ENCODE assay signal across 29 cellular contexts in the genomic region with DNA sequence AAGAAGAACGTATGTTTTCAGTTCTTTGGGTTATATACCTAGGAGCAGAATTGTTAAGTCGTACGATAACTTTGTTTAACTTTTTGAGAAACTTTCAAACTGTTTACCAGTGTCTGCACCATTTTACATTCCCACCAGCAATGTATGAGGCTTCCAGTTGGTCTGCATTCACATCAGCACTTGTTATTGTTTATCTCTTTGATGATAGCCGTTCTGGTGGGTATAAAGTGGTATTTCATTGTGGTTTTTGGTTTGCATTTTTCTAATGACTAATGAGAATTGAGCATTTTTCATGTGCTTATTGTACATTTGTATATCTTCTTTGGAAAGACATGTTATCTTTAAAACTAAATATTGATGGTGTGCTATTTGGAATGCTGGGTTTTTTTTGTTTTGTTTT. TPM values are rescaled to one million over a fixed set of nuclear protein-coding genes. Genes with fewer than 3 reads are reported as not detected.
DNase-seq lines count a peak whose midpoint lies in the region; ATAC-seq, FAIRE-seq and TF ChIP-seq lines count a peak whose summit lies in the region.
"Had no signal": no experiment of that assay in that cellular context is flagged by ENCODE, and none has a peak within 500 bp of the region (broad histone marks: within the 10 kb centered on the region; RNA-seq: fewer than 3 reads in every experiment).

No MANE protein-coding gene starts in this region.

- H3K27ac ChIP-seq in IMR-90 (ENCODE audit: insufficient read depth, low read length), result no peak overlapping the region
- no peak overlapping the region for H3K27ac ChIP-seq in astrocyte (ENCODE audit: low read depth, low read length)
- H3K27ac ChIP-seq: A549, adrenal gland, BLaER1, left ventricle myocardium inferior, parathyroid adenoma, thoracic aorta had no signal

- peaks cover 15% of the 10 kb centered on the region; the same call in 1 of the 2 replicates for H3K9me1 ChIP-seq in IMR-90 (ENCODE audit: insufficient read depth, low read length)

- POLR2A ChIA-PET in IMR-90 (lab: Charles Lee; ENCODE audit: unreplicated experiment), result no interaction called here
- POLR2A ChIA-PET in WTC11 (lab: Charles Lee), result no interaction called here

- no peak overlapping the region for H3K4me3 ChIP-seq in IMR-90 (ENCODE audit: insufficient read depth, low read depth, low read length)
- H3K4me3 ChIP-seq in astrocyte (ENCODE audit: insufficient read depth, low read depth, low read length), result no peak overlapping the region
- H3K4me3 ChIP-seq: A549, adrenal gland, BLaER1, left ventricle myocardium inferior, thoracic aorta had no signal

- H4K20me1 ChIP-seq in IMR-90 (ENCODE audit: insufficient read depth, low read length) (peaks cover 51% of the 10 kb centered on the region), astrocyte (ENCODE audit: insufficient read depth, low read length) (peaks cover 63% of the 10 kb centered on the region)

- H3K36me3 Mint-ChIP-seq in astrocyte (ENCODE audit: low read depth, unreplicated experiment) (peaks cover 6% of the 10 kb centered on the region), chondrocyte (ENCODE audit: low read depth) (peaks cover 8% of the 10 kb centered on the region), WTC11 (peaks cover 30% of the 10 kb centered on the region)

- H3K4me2 ChIP-seq in IMR-90 (ENCODE audit: low read depth, low read length) (peak overlapping the region; percentile 37; the same call in 1 of the 2 replicates), astrocyte (ENCODE audit: low read length) (no peak overlapping the region)
- H3K4me2 ChIP-seq: A549, BLaER1, SK-N-SH had no signal

- H4K8ac ChIP-seq in IMR-90 (ENCODE audit: low read depth in 2 of 2, low read length in 2 of 2), result no peak overlapping the region

- no peak overlapping the region for H3K56ac ChIP-seq in IMR-90 (ENCODE audit: extremely low read depth, insufficient read depth, low read length)

- H4K91ac ChIP-seq in IMR-90 (ENCODE audit: insufficient read depth, low read depth, low read length), result no peak overlapping the region

- H2BK5ac ChIP-seq in IMR-90 (ENCODE audit: low read depth, low read length, poor library complexity, severe bottlenecking), result peak overlapping the region; percentile 37

- no peaks in the 10 kb centered on the region for H3K9me3 Mint-ChIP-seq in astrocyte (ENCODE audit: unreplicated experiment)
- no peaks in the 10 kb centered on the region for H3K9me3 Mint-ChIP-seq in chondrocyte (ENCODE audit: low read depth)
- H3K9me3 Mint-ChIP-seq in WTC11, result no peaks in the 10 kb centered on the region
- H3K9me3 Mint-ChIP-seq: neural crest cell; T-helper 1 cell treated with Interleukin-12 subunit alpha and Interleukin-12 subunit beta and Interleukin-4 antibody, amounts not matched to agents 30 μg/mL and 1 μg/mL, for 36 hours had no signal

- no peak overlapping the region for H3K23ac ChIP-seq in IMR-90 (ENCODE audit: low read depth, low read length)

- H2BK20ac ChIP-seq in IMR-90 (ENCODE audit: low read depth, low read length), result no peak overlapping the region

- peaks cover 53% of the 10 kb centered on the region for H3K79me2 ChIP-seq in astrocyte (ENCODE audit: insufficient read depth, low read length)

- DNase-seq in AG08396 (ENCODE audit: low spot score), result peak; percentile 13
- DNase-seq in IMR-90, result peak; percentile 77
- peak; percentile 63 for DNase-seq in astrocyte (ENCODE audit: low read depth)
- peak; percentile 47 for DNase-seq in foreskin melanocyte
- DNase-seq in chondrocyte (ENCODE audit: low spot score), result no peak
- no peak for DNase-seq in WTC11 (ENCODE audit: low spot score)
- DNase-seq: activated CD4-positive, alpha-beta T cell treated with anti-CD3 and anti-CD28 coated beads, Interleukin-2, amount 50 U/mL, for 4 hours; activated CD8-positive, alpha-beta memory T cell treated with anti-CD3 and anti-CD28 coated beads, Interleukin-2, amount 10 ng/mL, durations not matched to agents 7 days and 5 days; activated naive CD4-positive, alpha-beta T cell; adrenal gland; DMS153; left ventricle myocardium inferior; NCI-H1436 treated with DMSO at 0.1 percent for 48 hours; NCI-H446; SK-N-SH; small intestine; stimulated activated CD4-positive, alpha-beta T cell treated with anti-CD3 and anti-CD28 coated beads, Interleukin-1b, Interleukin-23, amount 100 ng/mL, for 48 hours; stimulated activated naive CD8-positive, alpha-beta T cell treated with anti-CD3 and anti-CD28 coated beads, Interleukin-15, Interleukin-2, amounts not matched to agents 100 U/mL and 50 U/mL, for 24 hours had no signal

- no peaks in the 10 kb centered on the region for H3K9me3 ChIP-seq in IMR-90 (ENCODE audit: control insufficient read depth, insufficient read depth, low read length)
- H3K9me3 ChIP-seq in astrocyte (ENCODE audit: insufficient read depth, low read depth, low read length), result no peaks in the 10 kb centered on the region
- H3K9me3 ChIP-seq: A549, adrenal gland, BLaER1, left ventricle myocardium inferior, SK-N-SH, thoracic aorta had no signal

- H3K79me1 ChIP-seq in IMR-90 (ENCODE audit: low read depth in 1 of 2, low read length in 2 of 2), result peaks cover 25 to 71% of the 10 kb centered on the region in 2 experiments

- WGBS in IMR-90 (ENCODE audit: extremely low coverage in 2 of 2, insufficient read length in 1 of 2), 2 experiments, result no CpG with 5 or more reads among the region's 4 CpGs

- H3K27me3 ChIP-seq in IMR-90 (ENCODE audit: control insufficient read depth, insufficient read depth, low read length), result no peaks in the 10 kb centered on the region
- no peaks in the 10 kb centered on the region for H3K27me3 ChIP-seq in astrocyte (ENCODE audit: insufficient read depth, low read length)
- H3K27me3 ChIP-seq: adrenal gland, BLaER1 had no signal

- no peak overlapping the region for H2BK120ac ChIP-seq in IMR-90 (ENCODE audit: low read depth, low read length)

- FAIRE-seq in astrocyte (lab: Jason Lieb, UNC), result no peak
- FAIRE-seq: keratinocyte, small intestine, TTC549 had no signal

- no peak overlapping the region for H3K4ac ChIP-seq in IMR-90 (ENCODE audit: low read depth, low read length)

- intact Hi-C loops in IMR-90 (cut with micrococcal nuclease), result loop anchor here (2.0 kb wide), 1 partner anchor 58 kb away; no protein-coding TSS in a partner anchor

- H3K36me3 ChIP-seq in IMR-90 (ENCODE audit: control insufficient read depth, insufficient read depth, low read length) (peaks cover 12% of the 10 kb centered on the region), astrocyte (ENCODE audit: insufficient read depth, low read length) (peaks cover 16% of the 10 kb centered on the region)

- no peak overlapping the region for H2AK5ac ChIP-seq in IMR-90 (ENCODE audit: low read depth, low read length)

- H3K14ac ChIP-seq in IMR-90 (replicated peaks; ENCODE audit: low read depth, low read length), result no peak overlapping the region

- H3K4me3 Mint-ChIP-seq in astrocyte (ENCODE audit: unreplicated experiment) (no peak overlapping the region), chondrocyte (ENCODE audit: unreplicated experiment) (no peak overlapping the region), WTC11 (no peak overlapping the region)
- H3K4me3 Mint-ChIP-seq: activated CD8-positive, alpha-beta memory T cell treated with anti-CD3 and anti-CD28 coated beads, Interleukin-2, amount 10 ng/mL, durations not matched to agents 7 days and 5 days; neural crest cell; T-helper 1 cell treated with Interleukin-12 subunit alpha and Interleukin-12 subunit beta and Interleukin-4 antibody, amounts not matched to agents 30 μg/mL and 1 μg/mL, for 36 hours had no signal

- TF ChIP-seq RAD21 in IMR-90 (IDR thresholded peaks at IDR 0.05; ENCODE audit: low read length), result no peak

- ATAC-seq in IMR-90 (ENCODE audit: low read depth), result peak; percentile 90
- no peak for ATAC-seq in HG02981 (IDR thresholded peaks at IDR 0.05; ENCODE audit: unreplicated experiment)
- ATAC-seq in HG03095 (IDR thresholded peaks at IDR 0.05; ENCODE audit: unreplicated experiment), result no peak
- no peak for ATAC-seq in WTC11
- ATAC-seq: A549; activated CD8-positive, alpha-beta memory T cell treated with anti-CD3 and anti-CD28 coated beads, Interleukin-2, amount 10 ng/mL, durations not matched to agents 7 days and 5 days; HCT116; stimulated activated naive CD8-positive, alpha-beta T cell treated with anti-CD3 and anti-CD28 coated beads, Interleukin-15, Interleukin-2, amounts not matched to agents 100 U/mL and 50 U/mL, for 24 hours had no signal

- H4K5ac ChIP-seq in IMR-90 (ENCODE audit: low read depth, low read length), result no peak overlapping the region

- H3K27me3 Mint-ChIP-seq in astrocyte (ENCODE audit: low read depth, unreplicated experiment), result no peaks in the 10 kb centered on the region
- H3K27me3 Mint-ChIP-seq in chondrocyte (ENCODE audit: low read depth), result no peaks in the 10 kb centered on the region
- no peaks in the 10 kb centered on the region for H3K27me3 Mint-ChIP-seq in WTC11 (ENCODE audit: low read depth)
- H3K27me3 Mint-ChIP-seq: activated CD8-positive, alpha-beta memory T cell treated with anti-CD3 and anti-CD28 coated beads, Interleukin-2, amount 10 ng/mL, durations not matched to agents 7 days and 5 days had no signal

- dilution Hi-C loops in IMR-90 (cut with HindIII; ENCODE audit: low sequenced_read_pairs, unreplicated experiment), result no loop called here

- TF ChIP-seq CTCF in IMR-90 (conservative IDR thresholded peaks at IDR 0.05; ENCODE audit: low read depth, low read length) (no peak), astrocyte (IDR thresholded peaks at IDR 0.05; ENCODE audit: insufficient read depth, low read depth, low read length) (no peak), chondrocyte (IDR thresholded peaks at IDR 0.05) (no peak), WTC11 (IDR thresholded peaks at IDR 0.05) (no peak)

- no peak for TF ChIP-seq POLR2A in IMR-90 (IDR thresholded peaks at IDR 0.05; ENCODE audit: low read depth, low read length)

- no peak overlapping the region for H3K9ac ChIP-seq in IMR-90 (ENCODE audit: low read depth, low read length)
- H3K9ac ChIP-seq in astrocyte (ENCODE audit: low read length), result no peak overlapping the region
- H3K9ac ChIP-seq: BLaER1, parathyroid adenoma, SK-N-SH had no signal

- H3K4me1 Mint-ChIP-seq in astrocyte (ENCODE audit: low read depth, unreplicated experiment) (peaks cover 20% of the 10 kb centered on the region), chondrocyte (ENCODE audit: low read depth) (peaks cover 38% of the 10 kb centered on the region), WTC11 (no peaks in the 10 kb centered on the region)
- H3K4me1 Mint-ChIP-seq: neural crest cell had no signal

- H3K18ac ChIP-seq in IMR-90 (ENCODE audit: low read depth, low read length), result no peak overlapping the region

- H2AFZ ChIP-seq in IMR-90 (replicated peaks; ENCODE audit: low read length, poor library complexity) (no peak overlapping the region), astrocyte (ENCODE audit: low read depth, low read length) (no peak overlapping the region)
- H2AFZ ChIP-seq: parathyroid adenoma had no signal

- in situ Hi-C loops in IMR-90 (cut with MboI; ENCODE audit: low sequenced_read_pairs), result no loop called here

- no TSS peak for BruUV-seq in IMR-90 (replicated peaks; lab: Mats Ljungman, UMichigan)

- CTCF ChIA-PET in IMR-90 (lab: Yijun Ruan, JAX) (interaction anchor here (1.0 kb wide), 1 partner anchor 204 kb away, joined by 4 read pairs; no protein-coding TSS in a partner anchor), WTC11 (lab: Charles Lee) (interaction anchor here (1.1 kb wide), 1 partner anchor 46 kb away, joined by 3 read pairs; no protein-coding TSS in a partner anchor)

- no peak overlapping the region for H2AK9ac ChIP-seq in IMR-90 (replicated peaks; ENCODE audit: low read depth, low read length, poor library complexity)

- H3K4me1 ChIP-seq in IMR-90 (ENCODE audit: control insufficient read depth, insufficient read depth, low read length) (peaks cover 9% of the 10 kb centered on the region), astrocyte (ENCODE audit: insufficient read depth, low read length) (peaks cover 8% of the 10 kb centered on the region)
- H3K4me1 ChIP-seq: BLaER1, parathyroid adenoma had no signal

- H2BK15ac ChIP-seq in IMR-90 (ENCODE audit: low read depth, low read length), result no peak overlapping the region

- H3K27ac Mint-ChIP-seq in astrocyte (ENCODE audit: unreplicated experiment), result no peak overlapping the region
- H3K27ac Mint-ChIP-seq in chondrocyte (ENCODE audit: unreplicated experiment), result no peak overlapping the region
- H3K27ac Mint-ChIP-seq in WTC11, result no peak overlapping the region
- H3K27ac Mint-ChIP-seq: activated CD8-positive, alpha-beta memory T cell treated with anti-CD3 and anti-CD28 coated beads, Interleukin-2, amount 10 ng/mL, durations not matched to agents 7 days and 5 days; T-helper 1 cell treated with Interleukin-12 subunit alpha and Interleukin-12 subunit beta and Interleukin-4 antibody, amounts not matched to agents 30 μg/mL and 1 μg/mL, for 36 hours had no signal

RNA-seq across cellular contexts. Expression of gene KDM2A, which starts 59.8 kb away (rescaled TPM):
- total RNA-seq in IMR-90 (2012; rRNA removed), result 26.7 and 27.8 TPM in 2 replicates
- 42.6 and 47.5 TPM in 2 replicates for polyA plus RNA-seq in IMR-90 (2012; rRNA removed)
- 21.5 and 29.5 TPM in 2 replicates for polyA plus RNA-seq in IMR-90 (2012; cell fraction: cytosol; rRNA removed)
- 160 and 177 TPM in 2 replicates for polyA plus RNA-seq in IMR-90 (2012; cell fraction: nucleus; rRNA removed; ENCODE audit: low replicate concordance)
- total RNA-seq in astrocyte, result 65.2 and 70.4 TPM in 2 replicates
- 53.5 to 58.1 TPM (median 54.3 TPM) in 3 replicates for total RNA-seq in chondrocyte
- total RNA-seq in WTC11 (2021), result 54.0 to 58.0 TPM (median 54.3 TPM) in 3 replicates

Comparison
In these comparisons a context has a peak if more than half of its experiments do, and no peak if none do; other contexts are left out.
1. DNase-seq: peak in AG08396 (single experiment), IMR-90 (single experiment), astrocyte (single experiment) and foreskin melanocyte (single experiment); none in chondrocyte (single experiment) and WTC11 (single experiment).